In genomic region chr10:70729763-70730357, GRCh38 we compare ENCODE assay signal across 15 cellular contexts. TPM values are rescaled to one million over a fixed set of nuclear protein-coding genes. Genes with fewer than 3 reads are reported as not detected.
DNase-seq lines count a peak whose midpoint lies in the region; ATAC-seq and TF ChIP-seq lines count a peak whose summit lies in the region.
"Had no signal": no experiment of that assay in that cellular context is flagged by ENCODE, and none has a peak within 500 bp of the region (broad histone marks: within the 10 kb centered on the region; RNA-seq: fewer than 3 reads in every experiment).

No MANE protein-coding gene starts in this region.

- no peak for TF ChIP-seq CTCF in IMR-90 (conservative IDR thresholded peaks at IDR 0.05; ENCODE audit: low read depth, low read length)
- no peak for TF ChIP-seq CTCF in ovary (IDR thresholded peaks at IDR 0.05)

- no TSS peak for BruUV-seq in IMR-90 (replicated peaks; lab: Mats Ljungman, UMichigan)

- in situ Hi-C loops in IMR-90 (cut with MboI; ENCODE audit: low sequenced_read_pairs), result no loop called here

- H4K91ac ChIP-seq in IMR-90 (ENCODE audit: insufficient read depth, low read depth, low read length), result no peak overlapping the region

- TF ChIP-seq POLR2A in IMR-90 (IDR thresholded peaks at IDR 0.05; ENCODE audit: low read depth, low read length) (no peak), ovary (IDR thresholded peaks at IDR 0.05) (no peak)

- H3K36me3 Mint-ChIP-seq in activated T-helper 1 cell treated with anti-CD3 and anti-CD28 coated beads, Interleukin-12 subunit alpha, Interleukin-12 subunit beta, Interleukin-2, Interleukin-4 antibody, amounts not matched to agents 30 ng/mL and 10 ng/mL and 1 ng/mL, durations not matched to agents 14 hours and 24 hours and 36 hours (ENCODE audit: low read depth), result no peaks in the 10 kb centered on the region
- H3K36me3 Mint-ChIP-seq: CD4-positive, CD25-positive, alpha-beta regulatory T cell had no signal

- H3K27ac Mint-ChIP-seq in activated T-helper 1 cell treated with anti-CD3 and anti-CD28 coated beads, Interleukin-12 subunit alpha, Interleukin-12 subunit beta, Interleukin-2, Interleukin-4 antibody, amounts not matched to agents 30 ng/mL and 10 ng/mL and 1 ng/mL, durations not matched to agents 14 hours and 24 hours and 36 hours, result no peak overlapping the region
- H3K27ac Mint-ChIP-seq: CD4-positive, CD25-positive, alpha-beta regulatory T cell had no signal

- H3K27me3 ChIP-seq in IMR-90 (ENCODE audit: control insufficient read depth, insufficient read depth, low read length) (peaks cover 8% of the 10 kb centered on the region), ovary (no peaks in the 10 kb centered on the region)

- ATAC-seq in IMR-90 (ENCODE audit: low read depth) (peak; percentile 17; the same call in 1 of the 2 replicates), HG02885 (IDR thresholded peaks at IDR 0.05; ENCODE audit: poor library complexity, unreplicated experiment) (no peak), GM21737 (IDR thresholded peaks at IDR 0.05; ENCODE audit: unreplicated experiment) (no peak), HG02938 (IDR thresholded peaks at IDR 0.05; ENCODE audit: unreplicated experiment) (no peak)

- H3K27me3 Mint-ChIP-seq in activated T-helper 1 cell treated with anti-CD3 and anti-CD28 coated beads, Interleukin-12 subunit alpha, Interleukin-12 subunit beta, Interleukin-2, Interleukin-4 antibody, amounts not matched to agents 30 ng/mL and 10 ng/mL and 1 ng/mL, durations not matched to agents 14 hours and 24 hours and 36 hours (ENCODE audit: insufficient read depth), result peaks cover 6% of the 10 kb centered on the region
- H3K27me3 Mint-ChIP-seq: CD4-positive, CD25-positive, alpha-beta regulatory T cell had no signal

- POLR2A ChIA-PET in IMR-90 (lab: Charles Lee; ENCODE audit: unreplicated experiment), result no interaction called here

- H2AK9ac ChIP-seq in IMR-90 (replicated peaks; ENCODE audit: low read depth, low read length, poor library complexity), result no peak overlapping the region

- H3K4me3 Mint-ChIP-seq in activated T-helper 1 cell treated with anti-CD3 and anti-CD28 coated beads, Interleukin-12 subunit alpha, Interleukin-12 subunit beta, Interleukin-2, Interleukin-4 antibody, amounts not matched to agents 30 ng/mL and 10 ng/mL and 1 ng/mL, durations not matched to agents 14 hours and 24 hours and 36 hours, result no peak overlapping the region
- H3K4me3 Mint-ChIP-seq: CD4-positive, CD25-positive, alpha-beta regulatory T cell had no signal

- H3K14ac ChIP-seq in IMR-90 (replicated peaks; ENCODE audit: low read depth, low read length), result no peak overlapping the region

- no peaks in the 10 kb centered on the region for H3K4me1 Mint-ChIP-seq in activated T-helper 1 cell treated with anti-CD3 and anti-CD28 coated beads, Interleukin-12 subunit alpha, Interleukin-12 subunit beta, Interleukin-2, Interleukin-4 antibody, amounts not matched to agents 30 ng/mL and 10 ng/mL and 1 ng/mL, durations not matched to agents 14 hours and 24 hours and 36 hours (ENCODE audit: low read depth)

- H3K79me1 ChIP-seq in IMR-90 (ENCODE audit: low read depth in 1 of 2, low read length in 2 of 2), result no peaks in the 10 kb centered on the region

- H4K5ac ChIP-seq in IMR-90 (ENCODE audit: low read depth, low read length), result no peak overlapping the region

- no peak overlapping the region for H4K8ac ChIP-seq in IMR-90 (ENCODE audit: low read depth in 2 of 2, low read length in 2 of 2)

- H2BK20ac ChIP-seq in IMR-90 (ENCODE audit: low read depth, low read length), result no peak overlapping the region

- no peak overlapping the region for H2BK120ac ChIP-seq in IMR-90 (ENCODE audit: low read depth, low read length)

- H3K4ac ChIP-seq in IMR-90 (ENCODE audit: low read depth, low read length), result no peak overlapping the region

- intact Hi-C loops in IMR-90 (cut with micrococcal nuclease), result no loop called here
- intact Hi-C loops in ovary (cut with DNase I), result no loop called here
- intact Hi-C loops in activated T-helper 1 cell treated with anti-CD3 and anti-CD28 coated beads, Interleukin-12 subunit alpha, Interleukin-12 subunit beta, Interleukin-2, Interleukin-4 antibody, amounts not matched to agents 30 ng/mL and 10 ng/mL and 1 ng/mL, durations not matched to agents 14 hours and 24 hours and 36 hours (cut with micrococcal nuclease), result no loop called here

- dilution Hi-C loops in IMR-90 (cut with HindIII; ENCODE audit: low sequenced_read_pairs, unreplicated experiment), result no loop called here

- H3K36me3 ChIP-seq in IMR-90 (ENCODE audit: control insufficient read depth, insufficient read depth, low read length), result no peaks in the 10 kb centered on the region
- no peaks in the 10 kb centered on the region for H3K36me3 ChIP-seq in ovary
- H3K36me3 ChIP-seq: breast epithelium had no signal

- H3K9me1 ChIP-seq in IMR-90 (ENCODE audit: insufficient read depth, low read length), result no peaks in the 10 kb centered on the region

- DNase-seq in IMR-90 (no peak), NCI-H2081 treated with DMSO at 0.1 percent for 48 hours (lab: John Stamatoyannopoulos, UW) (peak; percentile 55), SHP77 (lab: John Stamatoyannopoulos, UW) (peak; percentile 10 to 13), ovary (peak in 3 of 5 donors; percentile 23 to 72 (median 69))
- no peak for DNase-seq in activated T-helper 1 cell treated with anti-CD3 and anti-CD28 coated beads, Interleukin-12 subunit alpha, Interleukin-12 subunit beta, Interleukin-2, Interleukin-4 antibody, amounts not matched to agents 30 ng/mL and 10 ng/mL and 1 ng/mL, durations not matched to agents 14 hours and 24 hours and 36 hours (ENCODE audit: low spot score)
- DNase-seq: CD4-positive, CD25-positive, alpha-beta regulatory T cell; NCI-H526; T-helper 9 cell had no signal

- H3K4me2 ChIP-seq in IMR-90 (ENCODE audit: low read depth, low read length), result no peak overlapping the region
- H3K4me2 ChIP-seq: smooth muscle cell had no signal

- CTCF ChIA-PET in IMR-90 (lab: Yijun Ruan, JAX), result interaction anchor here (1.0 kb wide), 1 partner anchor 11 kb away, joined by 3 read pairs; no protein-coding TSS in a partner anchor

- H3K4me3 ChIP-seq in IMR-90 (ENCODE audit: insufficient read depth, low read depth, low read length) (no peak overlapping the region), ovary (no peak overlapping the region)
- H3K4me3 ChIP-seq: breast epithelium, smooth muscle cell had no signal

- no peak overlapping the region for H3K56ac ChIP-seq in IMR-90 (ENCODE audit: extremely low read depth, insufficient read depth, low read length)

- H2BK5ac ChIP-seq in IMR-90 (ENCODE audit: low read depth, low read length, poor library complexity, severe bottlenecking), result no peak overlapping the region

- H3K9me3 Mint-ChIP-seq in activated T-helper 1 cell treated with anti-CD3 and anti-CD28 coated beads, Interleukin-12 subunit alpha, Interleukin-12 subunit beta, Interleukin-2, Interleukin-4 antibody, amounts not matched to agents 30 ng/mL and 10 ng/mL and 1 ng/mL, durations not matched to agents 14 hours and 24 hours and 36 hours, result no peaks in the 10 kb centered on the region
- H3K9me3 Mint-ChIP-seq: CD4-positive, CD25-positive, alpha-beta regulatory T cell had no signal

- no peak overlapping the region for H3K23ac ChIP-seq in IMR-90 (ENCODE audit: low read depth, low read length)

- H2BK15ac ChIP-seq in IMR-90 (ENCODE audit: low read depth, low read length), result no peak overlapping the region

- TF ChIP-seq RAD21 in IMR-90 (IDR thresholded peaks at IDR 0.05; ENCODE audit: low read length), result no peak

- peak overlapping the region; percentile 58 for H2AFZ ChIP-seq in IMR-90 (replicated peaks; ENCODE audit: low read length, poor library complexity)

- H3K18ac ChIP-seq in IMR-90 (ENCODE audit: low read depth, low read length), result no peak overlapping the region

- H3K27ac ChIP-seq in IMR-90 (ENCODE audit: insufficient read depth, low read length), result no peak overlapping the region
- H3K27ac ChIP-seq in ovary, result no peak overlapping the region
- H3K27ac ChIP-seq: breast epithelium had no signal

- no peaks in the 10 kb centered on the region for H4K20me1 ChIP-seq in IMR-90 (ENCODE audit: insufficient read depth, low read length)

- H3K4me1 ChIP-seq in IMR-90 (ENCODE audit: control insufficient read depth, insufficient read depth, low read length), result peaks cover 2% of the 10 kb centered on the region; the same call in 1 of the 2 replicates
- peaks cover 2% of the 10 kb centered on the region for H3K4me1 ChIP-seq in ovary (ENCODE audit: insufficient read depth)
- H3K4me1 ChIP-seq: breast epithelium had no signal

- 47% methylated on average over 13 of the region's 16 CpGs; no CpG with 5 or more reads in 1 of the 2 experiments for WGBS in IMR-90 (ENCODE audit: extremely low coverage in 2 of 2, insufficient read length in 1 of 2), 2 experiments
- 29 to 41% (median 36%) methylated on average over 16 of the region's 16 CpGs for WGBS in ovary, 3 donors

- no peak overlapping the region for H2AK5ac ChIP-seq in IMR-90 (ENCODE audit: low read depth, low read length)

- H3K9ac ChIP-seq in IMR-90 (ENCODE audit: low read depth, low read length), result no peak overlapping the region

- H3K9me3 ChIP-seq in IMR-90 (ENCODE audit: control insufficient read depth, insufficient read depth, low read length) (no peaks in the 10 kb centered on the region; the same call in 1 of the 2 replicates), ovary (no peaks in the 10 kb centered on the region)
- H3K9me3 ChIP-seq: breast epithelium had no signal

- no peak for TF ChIP-seq EP300 in ovary (IDR thresholded peaks at IDR 0.05)

TF ChIP-seq in IMR-90, 13 proteins besides CTCF, POLR2A, EP300 and RAD21:
- no peak for TF ChIP-seq NFE2L2 (IDR thresholded peaks at IDR 0.05; ENCODE audit: low read depth, low read length)
- no peak for TF ChIP-seq CEBPB (IDR thresholded peaks at IDR 0.05; ENCODE audit: low read depth, low read length)
- no peak for TF ChIP-seq MAFK (IDR thresholded peaks at IDR 0.05; ENCODE audit: low read depth, low read length)

RNA-seq across cellular contexts. Expression of gene TBATA, which starts 55.3 kb away (rescaled TPM):
- total RNA-seq in IMR-90 (2012; rRNA removed) (not detected in 2 replicates), ovary (not detected)
- polyA plus RNA-seq in IMR-90 (2012; rRNA removed) (not detected in 2 replicates), ovary (not detected)
- not detected in 2 replicates for polyA plus RNA-seq in IMR-90 (2012; cell fraction: cytosol; rRNA removed)
- polyA plus RNA-seq in IMR-90 (2012; cell fraction: nucleus; rRNA removed; ENCODE audit: low replicate concordance), result not detected in 2 replicates
- total RNA-seq in activated T-helper 1 cell treated with anti-CD3 and anti-CD28 coated beads, Interleukin-12 subunit alpha, Interleukin-12 subunit beta, Interleukin-2, Interleukin-4 antibody, amounts not matched to agents 30 ng/mL and 10 ng/mL and 1 ng/mL, durations not matched to agents 14 hours and 24 hours and 36 hours, result not detected in 2 replicates
- total RNA-seq: breast epithelium; CD4-positive, CD25-positive, alpha-beta regulatory T cell; liver; RPMI7951; smooth muscle cell had no signal
- polyA plus RNA-seq: CD4-positive, CD25-positive, alpha-beta regulatory T cell; liver; smooth muscle cell had no signal

RNA-seq across cellular contexts. Expression of gene ADAMTS14, which starts 57.6 kb away (rescaled TPM):
- total RNA-seq in IMR-90 (2012; rRNA removed), result under 0.01 TPM in 2 replicates
- 0.31 and 0.33 TPM in 2 replicates for polyA plus RNA-seq in IMR-90 (2012; rRNA removed)
- 0.14 and 0.34 TPM in 2 replicates for polyA plus RNA-seq in IMR-90 (2012; cell fraction: cytosol; rRNA removed)
- 2.5 and 4.3 TPM in 2 replicates for polyA plus RNA-seq in IMR-90 (2012; cell fraction: nucleus; rRNA removed; ENCODE audit: low replicate concordance)
- under 1 TPM in 4 of 7 donors, not detected in 3; 0.07 to 0.17 (median 0.10) TPM for total RNA-seq in ovary
- under 1 TPM; 0.41 to 0.75 TPM for polyA plus RNA-seq in ovary
- 0.21 and 0.37 TPM in 2 replicates for total RNA-seq in activated T-helper 1 cell treated with anti-CD3 and anti-CD28 coated beads, Interleukin-12 subunit alpha, Interleukin-12 subunit beta, Interleukin-2, Interleukin-4 antibody, amounts not matched to agents 30 ng/mL and 10 ng/mL and 1 ng/mL, durations not matched to agents 14 hours and 24 hours and 36 hours
- total RNA-seq: CD4-positive, CD25-positive, alpha-beta regulatory T cell had no signal
- polyA plus RNA-seq: CD4-positive, CD25-positive, alpha-beta regulatory T cell had no signal

Comparison
In these comparisons a context has a peak if more than half of its experiments do, and no peak if none do; other contexts are left out.
1. DNase-seq: peak in NCI-H2081 treated with DMSO at 0.1 percent for 48 hours (single experiment), SHP77 (2 of 2) and ovary (3 of 5); none in IMR-90 (single experiment) and activated T-helper 1 cell treated with anti-CD3 and anti-CD28 coated beads, Interleukin-12 subunit alpha, Interleukin-12 subunit beta, Interleukin-2, Interleukin-4 antibody, amounts not matched to agents 30 ng/mL and 10 ng/mL and 1 ng/mL, durations not matched to agents 14 hours and 24 hours and 36 hours (single experiment).